9 cellular contexts compared by ENCODE assay signal in genomic region chr1:24155011-24155782, GRCh38. TPM values are rescaled to one million over a fixed set of nuclear protein-coding genes. Genes with fewer than 3 reads are reported as not detected.
DNase-seq lines count a peak whose midpoint lies in the region; ATAC-seq, FAIRE-seq and TF ChIP-seq lines count a peak whose summit lies in the region.
"Had no signal": no experiment of that assay in that cellular context is flagged by ENCODE, and none has a peak within 500 bp of the region (broad histone marks: within the 10 kb centered on the region; RNA-seq: fewer than 3 reads in every experiment).

No MANE protein-coding gene starts in this region.

- H4K20me1 ChIP-seq in mammary epithelial cell (ENCODE audit: insufficient read depth, low read length) = no peaks in the 10 kb centered on the region

- in situ Hi-C loops in mammary epithelial cell (cut with MboI; ENCODE audit: low sequenced_read_pairs in 2 of 2) = no loop called here

- intact Hi-C loops in mammary epithelial cell (cut with micrococcal nuclease) (no loop called here), pancreas (cut with DNase I) (no loop called here), Right ventricle myocardium inferior (cut with DNase I) (no loop called here)

- H3K9me3 ChIP-seq in mammary epithelial cell (replicated peaks; ENCODE audit: insufficient read depth, low read length) (no peaks in the 10 kb centered on the region), pancreas (no peaks in the 10 kb centered on the region)
- H3K9me3 ChIP-seq: BE2C had no signal

- H3K27ac ChIP-seq in mammary epithelial cell (ENCODE audit: insufficient read depth, low read depth, low read length) (no peak overlapping the region), pancreas (peak overlapping the region in 2 of 4 donors; percentile 17 to 28)

- H3K4me2 ChIP-seq in mammary epithelial cell (ENCODE audit: insufficient read depth, low read depth, low read length) = no peak overlapping the region

- CTCF ChIA-PET in mammary epithelial cell (lab: Charles Lee; ENCODE audit: low non-redundant PET) = no interaction called here

- DNase-seq in NCI-H82 (lab: John Stamatoyannopoulos, UW) (peak; percentile 28), NCI-H82 treated with DMSO at 0.1 percent for 48 hours (lab: John Stamatoyannopoulos, UW; ENCODE audit: unreplicated experiment) (no peak), MV-4-11 (lab: John Stamatoyannopoulos, UW) (peak; percentile 20), mammary epithelial cell (peak; percentile 78), pancreas (peak; percentile 78 to 89 (median 82)), Right ventricle myocardium inferior (ENCODE audit: missing footprints) (no peak)
- DNase-seq: BE2C had no signal

- H3K27me3 ChIP-seq in mammary epithelial cell (ENCODE audit: insufficient read depth, low read length) (no peaks in the 10 kb centered on the region), pancreas (no peaks in the 10 kb centered on the region)

- H3K4me1 ChIP-seq in mammary epithelial cell (ENCODE audit: insufficient read depth, low read length) (peaks cover 21% of the 10 kb centered on the region), pancreas (peaks cover 10 to 16% (median 12%) of the 10 kb centered on the region in 3 donors)
- H3K4me1 ChIP-seq: BE2C had no signal

- H3K9ac ChIP-seq in mammary epithelial cell (ENCODE audit: insufficient read depth, low read length) = no peak overlapping the region

- TF ChIP-seq CTCF in mammary epithelial cell (conservative IDR thresholded peaks at IDR 0.05 in 1 of 2, IDR thresholded peaks at IDR 0.05 in 1 of 2; ENCODE audit: extremely low read depth in 1 of 2, insufficient read depth in 1 of 2, low read depth in 1 of 2, low read length in 2 of 2) = peak; percentile 23 to 24
- TF ChIP-seq CTCF in pancreas (IDR thresholded peaks at IDR 0.05) = peak in 3 of 4 donors; percentile 9 to 16 (median 11)

- FAIRE-seq in pancreas (lab: Jason Lieb, UNC) = no peak

- 43% methylated on average over 11 of the region's 11 CpGs for WGBS in mammary epithelial cell (ENCODE audit: low coverage, missing lambda C conversion rate)
- 19 to 22% methylated on average over 11 of the region's 11 CpGs for WGBS in pancreas, 2 donors

- ATAC-seq in pancreas (peak; percentile 65 to 80 (median 78)), HG02642 (IDR thresholded peaks at IDR 0.05; ENCODE audit: poor library complexity, unreplicated experiment) (no peak), Right ventricle myocardium inferior (no peak), HG03442 (IDR thresholded peaks at IDR 0.05; ENCODE audit: unreplicated experiment) (no peak)

- dilution Hi-C loops in mammary epithelial cell (cut with HindIII; ENCODE audit: low sequenced_read_pairs) = loop anchor here (5.0 kb wide), 1 partner anchor 73 kb away; no protein-coding TSS in a partner anchor

- peaks cover 12% of the 10 kb centered on the region for H3K79me2 ChIP-seq in mammary epithelial cell (ENCODE audit: insufficient read depth, low read length)

- H2AFZ ChIP-seq in mammary epithelial cell (ENCODE audit: low read depth, low read length) = no peak overlapping the region

- no TSS peak for BruUV-seq in mammary epithelial cell (replicated peaks; lab: Mats Ljungman, UMichigan)

- H3K36me3 ChIP-seq in mammary epithelial cell (ENCODE audit: insufficient read depth, low read length) = peaks cover 1% of the 10 kb centered on the region
- peaks cover 0 to 13% (median 0%) of the 10 kb centered on the region in 3 donors for H3K36me3 ChIP-seq in pancreas
- H3K36me3 ChIP-seq: BE2C had no signal

- H3K4me3 ChIP-seq in mammary epithelial cell (replicated peaks in 1 of 3; ENCODE audit: insufficient read depth in 1 of 3, low read depth in 2 of 3, low read length in 3 of 3) (no peak overlapping the region), pancreas (no peak overlapping the region)

RNA-seq across cellular contexts. Expression of gene IL22RA1, which starts 12.3 kb away (rescaled TPM):
- 1 to 10 TPM in 1 of 2 donors, under 1 TPM in 1; 0.50 to 3.3 TPM for total RNA-seq in mammary epithelial cell
- polyA plus RNA-seq in mammary epithelial cell = 2.7 TPM
- 0.62 TPM for polyA minus RNA-seq in mammary epithelial cell
- 100 to 1,000 TPM in 4 of 6 donors, 10 to 100 TPM in 2; 62.5 to 164 (median 123) TPM for total RNA-seq in pancreas
- polyA plus RNA-seq in pancreas = 10 to 100 TPM; 68.8 to 87.5 TPM
- 0.24 TPM for total RNA-seq in Right ventricle myocardium inferior

RNA-seq across cellular contexts. Expression of gene IFNLR1, which starts 31.9 kb away (rescaled TPM):
- total RNA-seq in mammary epithelial cell = 10 to 100 TPM in 1 of 2 donors, 1 to 10 TPM in 1; 7.8 to 12.5 TPM
- 5.9 TPM for polyA plus RNA-seq in mammary epithelial cell
- polyA minus RNA-seq in mammary epithelial cell = 9.1 TPM
- total RNA-seq in pancreas = 1 to 10 TPM; 3.0 to 8.4 (median 4.7) TPM
- 1 to 10 TPM; 2.3 to 3.4 TPM for polyA plus RNA-seq in pancreas
- total RNA-seq in Right ventricle myocardium inferior = 2.8 TPM

RNA-seq across cellular contexts. Expression of gene MYOM3, which starts 43.3 kb away (rescaled TPM):
- 1 to 10 TPM in 1 of 2 donors, under 1 TPM in 1; 0.54 to 1.8 TPM for total RNA-seq in mammary epithelial cell
- 0.19 TPM for polyA plus RNA-seq in mammary epithelial cell
- polyA minus RNA-seq in mammary epithelial cell = 2.0 TPM
- total RNA-seq in pancreas = 1 to 10 TPM in 2 of 6 donors, under 1 TPM in 4; 0.38 to 1.7 (median 0.79) TPM
- polyA plus RNA-seq in pancreas = 1 to 10 TPM in 1 of 2 donors, under 1 TPM in 1; 0.77 to 1.2 TPM
- 403 TPM for total RNA-seq in Right ventricle myocardium inferior

Comparison
In these comparisons a context has a peak if more than half of its experiments do, and no peak if none do; other contexts are left out.
1. DNase-seq: peak in NCI-H82 (single experiment), MV-4-11 (single experiment), mammary epithelial cell (single experiment) and pancreas (6 of 6); none in NCI-H82 treated with DMSO at 0.1 percent for 48 hours (single experiment) and Right ventricle myocardium inferior (single experiment).
2. ATAC-seq: peak in pancreas (4 of 4); none in HG02642 (single experiment), Right ventricle myocardium inferior (single experiment) and HG03442 (single experiment).
3. RNA of gene IL22RA1, which starts 12.3 kb away (total RNA-seq): 62.5 to 164 TPM in pancreas; 0.50 to 3.3 TPM in mammary epithelial cell and 0.24 TPM in Right ventricle myocardium inferior (single experiment); every median in the first group is over 10 times any median in the second.
4. RNA of gene MYOM3, which starts 43.3 kb away (total RNA-seq): 403 TPM in Right ventricle myocardium inferior (single experiment); 0.54 to 1.8 TPM in mammary epithelial cell and 0.38 to 1.7 TPM in pancreas; every median in the first group is over 100 times any median in the second.